In the genomic region with DNA sequence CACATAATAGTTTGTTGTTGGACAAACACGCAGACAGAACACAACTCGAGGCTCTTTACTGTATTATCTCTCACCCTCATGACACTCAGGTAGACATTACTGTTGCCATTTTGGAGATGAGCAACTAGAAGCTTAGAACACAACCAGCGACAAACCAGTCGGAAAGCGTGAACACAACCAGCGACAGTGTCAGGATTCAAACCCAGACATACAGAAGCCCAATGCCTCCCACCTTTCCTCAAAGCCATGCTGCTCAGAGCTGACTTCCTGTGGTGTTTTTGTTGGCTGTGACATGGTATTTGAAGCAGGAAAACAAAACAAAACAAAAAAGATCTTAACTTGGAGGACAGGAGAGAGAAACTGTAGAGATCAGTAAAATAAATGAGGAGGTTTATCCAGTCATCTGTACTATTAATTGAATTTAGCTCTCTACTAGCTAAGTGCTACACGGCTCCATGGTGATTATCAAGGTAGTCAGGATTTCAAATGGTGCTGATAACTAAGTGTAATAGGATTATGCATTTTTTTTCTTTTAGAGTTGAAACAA, we compare ENCODE assay signal across 17 cellular contexts.
A peak's percentile ranks its signal among the peaks of the same experiment; 100 is the strongest.
DNase-seq lines count a peak whose midpoint lies in the region; ATAC-seq and TF ChIP-seq lines count a peak whose summit lies in the region.
"Had no signal": no experiment of that assay in that cellular context is flagged by ENCODE, and none has a peak within 500 bp of the region (broad histone marks: within the 10 kb centered on the region; RNA-seq: fewer than 3 reads in every experiment).

No MANE protein-coding gene starts in this region.

- H3K27me3 ChIP-seq in lung (ENCODE audit: control insufficient read depth, insufficient read depth) (no peaks in the 10 kb centered on the region), tibial nerve (no peaks in the 10 kb centered on the region)
- H3K27me3 ChIP-seq: foreskin keratinocyte had no signal

- H3K36me3 ChIP-seq in lung (ENCODE audit: control insufficient read depth in 2 of 2, insufficient read depth in 2 of 2, low read length in 2 of 2): no peaks in the 10 kb centered on the region
- no peaks in the 10 kb centered on the region for H3K36me3 ChIP-seq in tibial nerve

- peak overlapping the region; percentile 38 for H3K27ac Mint-ChIP-seq in T-helper 2 cell treated with Interferon-gamma antibody and Interleukin-4, amounts not matched to agents 5 μg/mL and 100 μg/mL, for 36 hours
- peak overlapping the region in 3 of 5 experiments; percentile 17 to 48 (median 35) for H3K27ac Mint-ChIP-seq in brain

- no peak overlapping the region for H3K4me3 ChIP-seq in lung
- no peak overlapping the region for H3K4me3 ChIP-seq in tibial nerve
- H3K4me3 ChIP-seq: psoas muscle had no signal

- no peaks in the 10 kb centered on the region for H3K9me3 Mint-ChIP-seq in T-helper 2 cell treated with Interferon-gamma antibody and Interleukin-4, amounts not matched to agents 5 μg/mL and 100 μg/mL, for 36 hours
- H3K9me3 Mint-ChIP-seq in brain: no peaks in the 10 kb centered on the region

- TF ChIP-seq CTCF in brain (conservative IDR thresholded peaks at IDR 0.05) (no peak), lung (IDR thresholded peaks at IDR 0.05; ENCODE audit: control extremely low read depth, extremely low read depth) (no peak), tibial nerve (IDR thresholded peaks at IDR 0.05) (no peak)

- no peak for TF ChIP-seq POLR2A in tibial nerve (IDR thresholded peaks at IDR 0.05)

- H3K4me1 ChIP-seq in lung (ENCODE audit: control insufficient read depth in 2 of 2, insufficient read depth in 2 of 2, low read length in 2 of 2) (peaks cover 15 to 30% of the 10 kb centered on the region in 2 donors), tibial nerve (peaks cover 0 to 97% (median 41%) of the 10 kb centered on the region in 4 donors)
- H3K4me1 ChIP-seq: foreskin keratinocyte had no signal

- peaks cover 8% of the 10 kb centered on the region for H3K4me1 Mint-ChIP-seq in T-helper 2 cell treated with Interferon-gamma antibody and Interleukin-4, amounts not matched to agents 5 μg/mL and 100 μg/mL, for 36 hours (ENCODE audit: low read depth)
- H3K4me1 Mint-ChIP-seq in brain: peaks cover 70% of the 10 kb centered on the region

- WGBS in lung, 2 donors: 68 to 90% methylated on average over 7 of the region's 7 CpGs
- 67 to 68% methylated on average over 7 of the region's 7 CpGs for WGBS in tibial nerve, 2 donors

- ATAC-seq in lung (ENCODE audit: insufficient read depth, low FRiP score) (no peak), HG02973 (IDR thresholded peaks at IDR 0.05; ENCODE audit: unreplicated experiment) (no peak), HG03432 (IDR thresholded peaks at IDR 0.05; ENCODE audit: unreplicated experiment) (no peak)
- ATAC-seq: foreskin keratinocyte, psoas muscle had no signal

- peak overlapping the region; percentile 10 to 26 for H3K27ac ChIP-seq in lung (ENCODE audit: low read depth in 1 of 2, low read length in 1 of 2)
- H3K27ac ChIP-seq in tibial nerve: peak overlapping the region in 3 of 4 donors; percentile 34 to 87 (median 84)
- H3K27ac ChIP-seq: foreskin keratinocyte, psoas muscle had no signal

- no peaks in the 10 kb centered on the region for H3K27me3 Mint-ChIP-seq in T-helper 2 cell treated with Interferon-gamma antibody and Interleukin-4, amounts not matched to agents 5 μg/mL and 100 μg/mL, for 36 hours (ENCODE audit: low read depth)
- H3K27me3 Mint-ChIP-seq in brain: no peaks in the 10 kb centered on the region

- H3K36me3 Mint-ChIP-seq in T-helper 2 cell treated with Interferon-gamma antibody and Interleukin-4, amounts not matched to agents 5 μg/mL and 100 μg/mL, for 36 hours (ENCODE audit: low read depth): no peaks in the 10 kb centered on the region
- H3K36me3 Mint-ChIP-seq in brain: no peaks in the 10 kb centered on the region

- DNase-seq in T-helper 2 cell treated with Interferon-gamma antibody and Interleukin-4, amounts not matched to agents 5 μg/mL and 100 μg/mL, for 36 hours (ENCODE audit: low spot score): no peak
- DNase-seq in T-helper 2 cell (no peak), lung (ENCODE audit: low spot score) (no peak), tibial nerve (ENCODE audit: low spot score in 2 of 2) (no peak), epidermal melanocyte (ENCODE audit: insufficient read length, low spot score) (no peak)
- DNase-seq: 8988T; activated CD4-positive, CD25-positive, alpha-beta regulatory T cell treated with anti-CD3 and anti-CD28 coated beads, Interleukin-2, amount 50 U/mL, for 72 hours; activated effector memory CD4-positive, alpha-beta T cell treated with anti-CD3 and anti-CD28 coated beads, Interleukin-2, amount 50 U/mL, for 16 hours; Caco-2; foreskin keratinocyte; GOT3; left cardiac atrium; NCI-H1694 treated with DMSO at 0.1 percent for 48 hours; psoas muscle had no signal

- TF ChIP-seq EP300 in tibial nerve (IDR thresholded peaks at IDR 0.05): no peak

- peak overlapping the region; percentile 4 for H3K4me3 Mint-ChIP-seq in T-helper 2 cell treated with Interferon-gamma antibody and Interleukin-4, amounts not matched to agents 5 μg/mL and 100 μg/mL, for 36 hours
- peak overlapping the region in 1 of 5 experiments; percentile 22 for H3K4me3 Mint-ChIP-seq in brain

- H3K9me3 ChIP-seq in lung (ENCODE audit: control insufficient read depth in 2 of 2, insufficient read depth in 1 of 2, low read length in 1 of 2) (no peaks in the 10 kb centered on the region), tibial nerve (no peaks in the 10 kb centered on the region)
- H3K9me3 ChIP-seq: Caco-2, psoas muscle had no signal
